24 cellular contexts compared by ENCODE assay signal in the genomic region with DNA sequence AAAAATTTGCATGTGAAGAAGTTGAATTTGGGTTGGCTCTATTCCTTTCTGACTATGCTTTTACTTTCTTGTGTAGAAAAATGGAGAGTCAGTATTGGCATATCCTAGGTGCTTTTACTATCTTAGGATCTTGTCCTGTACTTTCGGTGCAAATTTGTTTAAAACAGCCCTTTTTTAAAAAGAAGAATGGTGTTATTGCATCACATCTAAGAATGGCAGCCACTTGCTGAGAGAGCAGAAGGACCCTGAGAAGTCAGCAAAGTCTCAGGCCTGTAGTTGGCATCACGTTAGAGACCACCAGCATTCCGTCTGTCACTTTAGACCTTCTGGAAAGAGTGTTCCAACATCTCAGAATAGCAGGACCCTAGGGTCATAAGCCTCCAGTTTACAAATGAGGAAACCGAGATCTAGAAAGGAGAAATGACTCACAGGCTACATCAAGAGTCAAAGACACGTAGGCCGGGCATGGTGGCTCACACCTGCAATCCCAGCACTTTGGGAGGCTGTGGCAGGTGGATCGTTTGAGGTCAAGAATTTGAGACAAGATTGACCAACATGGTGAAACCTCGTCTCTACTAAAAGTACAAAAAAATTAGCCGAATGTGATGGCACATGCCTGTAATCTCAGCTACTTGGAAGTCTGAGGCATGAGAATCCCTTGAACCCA.
"Had no signal": no experiment of that assay in that cellular context is flagged by ENCODE, and none has a peak within 500 bp of the region (broad histone marks: within the 10 kb centered on the region; RNA-seq: fewer than 3 reads in every experiment).

No MANE protein-coding gene starts in this region.

- H3K4me3 Mint-ChIP-seq: activated naive CD4-positive, alpha-beta T cell treated with anti-CD3 and anti-CD28 coated beads for 36 hours; activated naive CD8-positive, alpha-beta T cell treated with anti-CD3 and anti-CD28 coated beads, Interleukin-2, amount 10 ng/mL, durations not matched to agents 7 days and 5 days; activated T-cell treated with anti-CD3 and anti-CD28 coated beads, Interleukin-2, amount 50 U/mL, for 4 hours; naive thymus-derived CD8-positive, alpha-beta T cell; WTC11 had no signal

- FAIRE-seq: endothelial cell of umbilical vein, pancreas, urothelium cell line had no signal

- DNase-seq: activated CD8-positive, alpha-beta memory T cell treated with anti-CD3 and anti-CD28 coated beads, Interleukin-2, amount 50 U/mL, for 4 hours; activated effector memory CD4-positive, alpha-beta T cell treated with Interleukin-2 at 50 U/mL for 16 hours; activated naive CD4-positive, alpha-beta T cell treated with anti-CD3 and anti-CD28 coated beads for 36 hours; activated naive CD8-positive, alpha-beta T cell treated with anti-CD3 and anti-CD28 coated beads, Interleukin-2, amount 10 ng/mL, durations not matched to agents 7 days and 5 days; activated T-cell treated with anti-CD3 and anti-CD28 coated beads, Interleukin-2, amount 50 U/mL, for 4 hours; amygdala; dermis blood vessel endothelial cell; effector CD8-positive, alpha-beta T cell; foreskin melanocyte; glutamatergic neuron; hippocampal formation; left ventricle myocardium inferior; naive thymus-derived CD8-positive, alpha-beta T cell; pancreas; right cardiac atrium; stimulated activated CD4-positive, alpha-beta T cell treated with anti-CD3 and anti-CD28 coated beads, Interleukin-12 subunit alpha, Interleukin-12 subunit beta, amount 100 ng/mL, for 4 hours; stimulated activated CD4-positive, alpha-beta T cell treated with anti-CD3 and anti-CD28 coated beads, Interleukin-4, amount 100 ng/mL, for 4 hours; stimulated activated naive CD8-positive, alpha-beta T cell treated with anti-CD3 and anti-CD28 coated beads, Interleukin-15, Interleukin-2, amounts not matched to agents 100 U/mL and 50 U/mL, for 24 hours; T-helper 9 cell; thyroid gland had no signal

- ATAC-seq: activated T-cell treated with anti-CD3 and anti-CD28 coated beads, Interleukin-2, amount 50 U/mL, for 4 hours; esophagus mucosa; naive thymus-derived CD8-positive, alpha-beta T cell; pancreas; stimulated activated naive CD8-positive, alpha-beta T cell treated with anti-CD3 and anti-CD28 coated beads, Interleukin-15, Interleukin-2, amounts not matched to agents 100 U/mL and 50 U/mL, for 24 hours; WTC11 had no signal

- H3K36me3 ChIP-seq: left ventricle myocardium inferior, pancreas, thyroid gland had no signal

- H3K27ac ChIP-seq: left ventricle myocardium inferior, pancreas, thyroid gland had no signal

- H3K9me3 ChIP-seq: left ventricle myocardium inferior, pancreas, thyroid gland had no signal

- H3K27ac Mint-ChIP-seq: activated naive CD4-positive, alpha-beta T cell treated with anti-CD3 and anti-CD28 coated beads for 36 hours; activated naive CD8-positive, alpha-beta T cell treated with anti-CD3 and anti-CD28 coated beads, Interleukin-2, amount 10 ng/mL, durations not matched to agents 7 days and 5 days; naive thymus-derived CD8-positive, alpha-beta T cell had no signal

- H3K9me3 Mint-ChIP-seq: activated naive CD4-positive, alpha-beta T cell treated with anti-CD3 and anti-CD28 coated beads for 36 hours; activated T-cell treated with anti-CD3 and anti-CD28 coated beads, Interleukin-2, amount 50 U/mL, for 4 hours had no signal

- H3K36me3 Mint-ChIP-seq: naive thymus-derived CD8-positive, alpha-beta T cell had no signal

- H3K4me3 ChIP-seq: left ventricle myocardium inferior, pancreas, thyroid gland had no signal

- H3K27me3 Mint-ChIP-seq: activated naive CD8-positive, alpha-beta T cell treated with anti-CD3 and anti-CD28 coated beads, Interleukin-2, amount 10 ng/mL, durations not matched to agents 7 days and 5 days had no signal

- H3K27me3 ChIP-seq: pancreas, thyroid gland had no signal

- H3K4me1 Mint-ChIP-seq: naive thymus-derived CD8-positive, alpha-beta T cell had no signal
